ENCODE assay signal across 8 cellular contexts in the genomic region with DNA sequence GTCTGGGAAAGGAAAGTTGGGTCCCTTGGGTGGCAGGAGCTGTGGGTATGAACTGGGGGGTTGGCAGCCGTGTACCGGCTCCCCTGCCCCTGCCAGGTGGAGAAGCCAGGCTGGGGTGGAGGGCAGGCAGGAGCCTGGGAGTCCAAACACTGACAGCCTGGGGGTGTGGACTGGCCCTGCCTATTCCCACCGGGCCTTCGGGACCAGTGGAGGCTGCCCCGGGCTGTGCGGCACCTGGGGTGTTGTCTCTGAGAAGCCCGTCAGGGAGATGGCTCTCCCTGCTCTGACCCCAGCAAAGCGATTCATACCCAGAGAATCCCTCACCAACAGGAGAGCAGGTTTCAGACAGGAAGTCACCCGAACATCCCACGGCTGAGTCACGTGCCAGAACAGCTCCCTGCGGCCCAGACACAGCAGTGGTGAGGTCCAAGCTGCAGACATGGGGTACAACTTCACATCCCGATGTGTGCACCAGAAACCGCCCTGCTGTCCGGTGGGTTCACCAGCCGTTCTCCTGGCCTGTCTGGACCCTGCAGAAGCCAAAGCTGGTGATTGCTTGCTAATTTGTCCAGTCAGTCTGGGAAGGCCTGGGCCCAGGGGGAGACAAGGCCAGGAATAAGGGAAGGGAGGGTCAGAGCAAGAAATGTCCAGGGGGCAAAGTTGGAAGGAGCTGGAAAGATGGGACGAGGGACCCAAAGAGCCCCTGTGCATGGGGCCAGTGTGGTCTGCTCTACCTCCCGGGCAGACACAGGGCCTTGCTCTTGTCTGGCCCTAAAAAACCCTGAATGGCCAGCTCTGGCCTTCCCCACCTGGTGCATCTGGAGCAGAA.
DNase-seq lines count a peak whose midpoint lies in the region; ATAC-seq and TF ChIP-seq lines count a peak whose summit lies in the region.

No MANE protein-coding gene starts in this region.

- no peaks in the 10 kb centered on the region for H3K36me3 ChIP-seq in brain microvascular endothelial cell (replicated peaks)

- ATAC-seq in GM19467 (IDR thresholded peaks at IDR 0.05; ENCODE audit: unreplicated experiment) (no peak), HG03135 (IDR thresholded peaks at IDR 0.05; ENCODE audit: unreplicated experiment) (no peak)

- no peak for TF ChIP-seq CTCF in brain microvascular endothelial cell (IDR thresholded peaks at IDR 0.05; ENCODE audit: low read depth, low read length, missing control alignments)

- DNase-seq in T-helper 1 cell: peak in 4 of 5 donors; percentile 46 to 71 (median 51)
- DNase-seq in brain microvascular endothelial cell: peak; percentile 43
- peak; percentile 53 for DNase-seq in stimulated activated CD4-positive, alpha-beta T cell treated with anti-CD3 and anti-CD28 coated beads, Interleukin-2, amount 100 ng/mL, for 4 hours (ENCODE audit: low read depth)
- no peak for DNase-seq in DMS153 (lab: John Stamatoyannopoulos, UW)
- DNase-seq in NCI-H526 (lab: John Stamatoyannopoulos, UW): no peak

- no peak overlapping the region for H3K27ac ChIP-seq in brain microvascular endothelial cell

- TF ChIP-seq POLR2A in GM15510 (IDR thresholded peaks at IDR 0.05; ENCODE audit: borderline replicate concordance, extremely low read depth, insufficient read length): peak; percentile 32

- no peak overlapping the region for H3K4me3 ChIP-seq in brain microvascular endothelial cell (ENCODE audit: low read depth, low read length)

- H3K27me3 ChIP-seq in brain microvascular endothelial cell (replicated peaks): no peaks in the 10 kb centered on the region

- in situ Hi-C loops in brain microvascular endothelial cell (cut with HindIII; ENCODE audit: low pct_ligation_motif_present, low sequenced_read_pairs): no loop called here

Comparison
In these comparisons a context has a peak if more than half of its experiments do, and no peak if none do; other contexts are left out.
1. DNase-seq: peak in T-helper 1 cell (4 of 5), brain microvascular endothelial cell (single experiment) and stimulated activated CD4-positive, alpha-beta T cell treated with anti-CD3 and anti-CD28 coated beads, Interleukin-2, amount 100 ng/mL, for 4 hours (single experiment); none in DMS153 (single experiment) and NCI-H526 (0 of 2).